Comparison of ENCODE assay signal across 8 cellular contexts in the genomic region with DNA sequence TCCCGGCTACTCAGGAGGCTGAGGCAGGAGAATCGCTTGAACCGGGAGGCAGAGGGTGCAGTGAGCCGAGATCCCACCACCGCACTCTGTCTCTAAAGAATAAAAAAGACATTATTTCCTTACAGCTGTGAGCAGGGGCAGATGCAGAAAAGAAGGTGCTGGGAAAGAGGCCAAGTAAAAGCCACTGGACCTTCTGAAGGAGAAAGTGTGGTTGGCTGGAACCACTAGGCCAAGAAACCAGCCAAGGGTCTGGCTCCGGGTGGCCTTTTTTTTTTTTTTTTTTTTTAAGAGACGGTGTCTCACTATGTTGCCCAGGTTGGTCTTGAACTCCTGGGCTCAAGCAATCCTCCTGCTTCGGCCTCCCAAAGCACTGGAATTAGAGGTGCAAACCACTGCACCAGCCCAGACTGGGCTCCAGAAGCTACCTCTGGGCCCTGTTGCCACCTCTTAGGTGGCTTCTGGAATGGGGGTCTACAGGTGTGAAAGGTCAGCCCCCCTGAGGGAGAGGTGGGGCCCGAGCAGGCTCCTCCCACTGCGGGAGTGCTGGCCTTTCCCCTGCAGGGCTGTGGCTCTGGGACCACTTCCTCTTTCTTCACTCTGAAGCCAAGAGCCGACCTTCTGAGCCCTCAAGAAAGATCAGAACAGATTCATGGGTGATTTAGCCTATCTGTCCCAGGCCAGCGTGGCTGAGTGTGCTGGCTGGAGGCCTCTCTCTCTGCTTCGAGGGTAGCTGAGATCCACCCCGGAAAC. TPM values are rescaled to one million over a fixed set of nuclear protein-coding genes. Genes with fewer than 3 reads are reported as not detected.
DNase-seq lines count a peak whose midpoint lies in the region; ATAC-seq, FAIRE-seq and TF ChIP-seq lines count a peak whose summit lies in the region.

FGD2 (plus strand) TSS at position 595 of the 750 bp plus-strand sequence. CDS start 163 bp downstream, outside the sequence.

- ATAC-seq in GM19463 (IDR thresholded peaks at IDR 0.05; ENCODE audit: unreplicated experiment), result peak; percentile 68
- peak; percentile 70 for ATAC-seq in HG03521 (IDR thresholded peaks at IDR 0.05; ENCODE audit: unreplicated experiment)

- FAIRE-seq in small intestine (lab: Jason Lieb, UNC), result no peak

- H3K27me3 ChIP-seq in GM06990 (replicated peaks; ENCODE audit: control insufficient read depth, insufficient read depth, low read length) (no peaks in the 10 kb centered on the region), small intestine (ENCODE audit: control insufficient read depth in 2 of 2, insufficient read depth in 2 of 2, low read length in 2 of 2) (no peaks in the 10 kb centered on the region)

- peaks cover 62% of the 10 kb centered on the region for H3K4me1 Mint-ChIP-seq in dendritic cell treated with granulocyte-macrophage colony-stimulating factor and Interleukin-4, amounts not matched to agents 40 ng/mL and 50 ng/mL, for 4 days (ENCODE audit: low read depth)

- H3K4me3 Mint-ChIP-seq in dendritic cell treated with granulocyte-macrophage colony-stimulating factor and Interleukin-4, amounts not matched to agents 40 ng/mL and 50 ng/mL, for 4 days, result peak within 1 kb of the TSS; percentile 100

- H3K27me3 Mint-ChIP-seq in dendritic cell treated with granulocyte-macrophage colony-stimulating factor and Interleukin-4, amounts not matched to agents 40 ng/mL and 50 ng/mL, for 4 days, result no peaks in the 10 kb centered on the region

- peak within 1 kb of the TSS; percentile 86 for H3K27ac Mint-ChIP-seq in dendritic cell treated with granulocyte-macrophage colony-stimulating factor and Interleukin-4, amounts not matched to agents 40 ng/mL and 50 ng/mL, for 4 days

- H3K9me3 Mint-ChIP-seq in dendritic cell treated with granulocyte-macrophage colony-stimulating factor and Interleukin-4, amounts not matched to agents 40 ng/mL and 50 ng/mL, for 4 days, result no peaks in the 10 kb centered on the region

- H3K4me3 ChIP-seq in GM06990 (replicated peaks; ENCODE audit: low read depth, low read length), result peak within 1 kb of the TSS; percentile 92
- H3K4me3 ChIP-seq in small intestine (ENCODE audit: low read depth in 1 of 2, low read length in 2 of 2), result peak within 1 kb of the TSS; percentile 26 to 31

- H3K27ac ChIP-seq in small intestine (ENCODE audit: low read depth in 1 of 2, low read length in 1 of 2), result peak within 1 kb of the TSS; percentile 9 to 44

- intact Hi-C loops in dendritic cell treated with granulocyte-macrophage colony-stimulating factor and Interleukin-4, amounts not matched to agents 40 ng/mL and 50 ng/mL, for 4 days (cut with micrococcal nuclease), result loop anchor here (5.0 kb wide), 1 partner anchor 118 kb away; the partner anchor contains the start of gene C6orf89

- H3K4me1 ChIP-seq in small intestine (ENCODE audit: control insufficient read depth in 2 of 2, insufficient read depth in 1 of 2, low read depth in 1 of 2, low read length in 1 of 2), result peaks cover 0 to 4% of the 10 kb centered on the region in 2 donors

- no peak for TF ChIP-seq CTCF in GM06990 (IDR thresholded peaks at IDR 0.05; ENCODE audit: insufficient read depth, low read length, poor library complexity, severe bottlenecking)

- peak; percentile 84 for DNase-seq in GM06990 (ENCODE audit: extremely low read depth, insufficient read length)
- DNase-seq in small intestine, result no peak
- DNase-seq in NCI-H2171 treated with DMSO at 0.1 percent for 48 hours (lab: John Stamatoyannopoulos, UW), result no peak
- DNase-seq in ecto neural progenitor cell (ENCODE audit: low spot score), result no peak
- no peak for DNase-seq in stimulated activated CD4-positive, alpha-beta T cell treated with anti-CD3 and anti-CD28 coated beads, Interleukin-15, amount 100 ng/mL, for 24 hours

- no peaks in the 10 kb centered on the region for H3K9me3 ChIP-seq in small intestine (ENCODE audit: control insufficient read depth, low read depth)

- 62 to 70% (median 68%) methylated on average over 13 to 14 of the region's 14 CpGs for WGBS in small intestine, 3 donors

- H3K36me3 ChIP-seq in GM06990 (ENCODE audit: control insufficient read depth, insufficient read depth, low read length) (peaks cover 11% of the 10 kb centered on the region), small intestine (ENCODE audit: control insufficient read depth in 2 of 2, insufficient read depth in 2 of 2, low read length in 2 of 2) (no peaks in the 10 kb centered on the region)

- H3K36me3 Mint-ChIP-seq in dendritic cell treated with granulocyte-macrophage colony-stimulating factor and Interleukin-4, amounts not matched to agents 40 ng/mL and 50 ng/mL, for 4 days (ENCODE audit: low read depth), result peaks cover 50% of the 10 kb centered on the region

RNA-seq across cellular contexts. Expression of gene FGD2, which starts in this region (rescaled TPM):
- 1 to 10 TPM; 1.1 to 8.8 (median 5.7) TPM for polyA plus RNA-seq in small intestine
